26 cellular contexts compared by ENCODE assay signal in the genomic region with DNA sequence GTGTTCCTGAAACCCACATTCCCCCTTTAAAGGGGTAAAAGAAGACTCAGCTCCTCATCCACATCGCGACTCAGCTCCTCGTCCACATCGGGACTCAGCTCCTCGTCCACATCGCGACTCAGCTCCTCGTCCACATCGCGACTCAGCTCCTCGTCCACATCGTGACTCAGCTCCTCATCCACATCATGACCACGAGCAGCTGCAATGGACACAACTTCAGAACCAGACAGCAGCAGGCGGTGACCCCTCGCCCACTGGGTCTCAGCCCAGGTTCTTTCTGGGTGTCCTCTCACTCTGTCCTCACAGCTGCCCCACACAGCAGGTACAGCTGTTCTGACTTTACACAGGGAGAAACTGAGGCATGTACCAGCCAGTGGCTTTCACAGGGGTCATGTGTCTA.
"Had no signal": no experiment of that assay in that cellular context is flagged by ENCODE, and none has a peak within 500 bp of the region (broad histone marks: within the 10 kb centered on the region; RNA-seq: fewer than 3 reads in every experiment).

No MANE protein-coding gene starts in this region.

- H3K36me3 ChIP-seq: left ventricle myocardium inferior, pancreas, prostate gland, sigmoid colon, tibial nerve, upper lobe of right lung, uterus had no signal

- DNase-seq: hypothalamus; immature natural killer cell; kidney; left ventricle myocardium inferior; naive thymus-derived CD8-positive, alpha-beta T cell; nucleus accumbens; posterior cingulate gyrus; retina; right cardiac atrium; sigmoid colon; small intestine; stimulated activated CD4-positive, alpha-beta T cell treated with anti-CD3 and anti-CD28 coated beads, Interleukin-1b, Interleukin-23, amount 100 ng/mL, for 48 hours; stimulated activated CD4-positive, alpha-beta T cell treated with anti-CD3 and anti-CD28 coated beads, Interleukin-2, amount 100 ng/mL, for 48 hours; stimulated activated CD4-positive, alpha-beta T cell treated with anti-CD3 and anti-CD28 coated beads, Interleukin-4, amount 100 ng/mL, for 4 hours; stimulated activated CD8-positive, alpha-beta memory T cell treated with anti-CD3 and anti-CD28 coated beads, Interleukin-4, amount 100 ng/mL, for 48 hours; stimulated activated naive CD4-positive, alpha-beta T cell treated with Interleukin-2 at 50 U/mL for 16 hours; stimulated activated naive CD8-positive, alpha-beta T cell treated with anti-CD3 and anti-CD28 coated beads, Interleukin-15, amount 100 ng/mL, for 72 hours; substantia nigra; upper lobe of right lung; uterus had no signal

- ATAC-seq: naive thymus-derived CD8-positive, alpha-beta T cell; pancreas; right cardiac atrium; stimulated activated memory B cell treated with anti-CD40 and anti-IgM and Interleukin-4, amounts not matched to agents 10 μg/mL and 1 μg/mL and 100 μg/mL, for 72 hours; stimulated activated naive CD8-positive, alpha-beta T cell treated with anti-CD3 and anti-CD28 coated beads, Interleukin-15, amount 100 ng/mL, for 72 hours; upper lobe of right lung had no signal

- H3K9me3 ChIP-seq: left ventricle myocardium inferior, pancreas, prostate gland, sigmoid colon, tibial nerve, upper lobe of right lung, uterus had no signal

- H3K27ac ChIP-seq: left ventricle myocardium inferior, pancreas, prostate gland, sigmoid colon, tibial nerve, upper lobe of right lung, uterus had no signal

- H3K4me3 ChIP-seq: left ventricle myocardium inferior, lung, pancreas, prostate gland, sigmoid colon, tibial nerve, upper lobe of right lung, uterus had no signal

- FAIRE-seq: islet of Langerhans, kidney, pancreas, small intestine had no signal

- H3K4me1 ChIP-seq: left ventricle myocardium inferior, pancreas, prostate gland, sigmoid colon, upper lobe of right lung, uterus had no signal
